8 cellular contexts compared by ENCODE assay signal in genomic region chr11:60634151-60634550, GRCh38.
DNase-seq lines count a peak whose midpoint lies in the region; ATAC-seq and TF ChIP-seq lines count a peak whose summit lies in the region.

No MANE protein-coding gene starts in this region.

- H3K27me3 Mint-ChIP-seq in effector memory CD8-positive, alpha-beta T cell = peaks cover 49 to 54% of the 10 kb centered on the region in 2 donors

- in situ Hi-C loops in GM13976 (cut with MboI; ENCODE audit: low sequenced_read_pairs, unreplicated experiment) = loop anchor here (10.0 kb wide), 2 partner anchors 139 to 369 kb away; partner anchors contain the start of gene MS4A12

- TF ChIP-seq POLR2A in esophagus squamous epithelium (IDR thresholded peaks at IDR 0.05) = no peak

- WGBS in esophagus squamous epithelium, 2 donors = 58% methylated on average over 2 of the region's 2 CpGs; no CpG with 5 or more reads in 1 of the 2 donors

- intact Hi-C loops in esophagus squamous epithelium (cut with DNase I) = loop anchor here (5.0 kb wide), 1 partner anchor 267 kb away; no protein-coding TSS in a partner anchor

- no peak overlapping the region for H3K27ac Mint-ChIP-seq in effector memory CD8-positive, alpha-beta T cell

- peak; percentile 31 for TF ChIP-seq CTCF in GM13976 (IDR thresholded peaks at IDR 0.05; ENCODE audit: borderline replicate concordance, control extremely low read depth, extremely low read depth, insufficient read depth, missing control alignments)
- TF ChIP-seq CTCF in kidney epithelial cell (IDR thresholded peaks at IDR 0.05; ENCODE audit: insufficient read depth, low read length, poor library complexity, severe bottlenecking) = peak; percentile 13
- peak in 1 of 6 experiments; percentile 6 for TF ChIP-seq CTCF in esophagus squamous epithelium (IDR thresholded peaks at IDR 0.05)

- DNase-seq in GM13976 (ENCODE audit: low spot score) (peak; percentile 31), LHCN-M2 (ENCODE audit: low read depth) (peak; percentile 6), kidney epithelial cell (ENCODE audit: low read depth) (no peak), NCI-H2227 (lab: John Stamatoyannopoulos, UW; ENCODE audit: unreplicated experiment) (no peak), esophagus squamous epithelium (lab: John Stamatoyannopoulos, UW) (no peak)
- no peak for DNase-seq in effector memory CD8-positive, alpha-beta T cell
- DNase-seq in activated CD4-positive, CD25-positive, alpha-beta regulatory T cell (lab: John Stamatoyannopoulos, UW) = no peak

- no peaks in the 10 kb centered on the region for H3K4me1 ChIP-seq in esophagus squamous epithelium

- no peaks in the 10 kb centered on the region for H3K9me3 ChIP-seq in esophagus squamous epithelium

- no peak overlapping the region for H3K4me3 ChIP-seq in kidney epithelial cell (ENCODE audit: low read depth, low read length)
- no peak overlapping the region for H3K4me3 ChIP-seq in esophagus squamous epithelium

- no peaks in the 10 kb centered on the region for H3K27me3 ChIP-seq in kidney epithelial cell (ENCODE audit: control insufficient read depth, insufficient read depth, low read length)
- H3K27me3 ChIP-seq in esophagus squamous epithelium = no peaks in the 10 kb centered on the region

- H3K4me1 Mint-ChIP-seq in effector memory CD8-positive, alpha-beta T cell (ENCODE audit: low read depth in 2 of 2) = no peaks in the 10 kb centered on the region

- no peak overlapping the region for H3K4me3 Mint-ChIP-seq in effector memory CD8-positive, alpha-beta T cell

- peak; percentile 43 for ATAC-seq in GM21723 (IDR thresholded peaks at IDR 0.05; ENCODE audit: unreplicated experiment)
- no peak for ATAC-seq in effector memory CD8-positive, alpha-beta T cell (replicated peaks)

- no peaks in the 10 kb centered on the region for H3K36me3 Mint-ChIP-seq in effector memory CD8-positive, alpha-beta T cell (ENCODE audit: insufficient read depth)

- no peak overlapping the region for H3K27ac ChIP-seq in esophagus squamous epithelium

- H3K36me3 ChIP-seq in kidney epithelial cell (ENCODE audit: control insufficient read depth, insufficient read depth, low read length) = no peaks in the 10 kb centered on the region
- H3K36me3 ChIP-seq in esophagus squamous epithelium = no peaks in the 10 kb centered on the region

- H3K9me3 Mint-ChIP-seq in effector memory CD8-positive, alpha-beta T cell = no peaks in the 10 kb centered on the region

Comparison
In these comparisons a context has a peak if more than half of its experiments do, and no peak if none do; other contexts are left out.
1. DNase-seq: peak in GM13976 (single experiment) and LHCN-M2 (single experiment); none in kidney epithelial cell (single experiment), NCI-H2227 (single experiment), effector memory CD8-positive, alpha-beta T cell (0 of 3), activated CD4-positive, CD25-positive, alpha-beta regulatory T cell (0 of 4) and esophagus squamous epithelium (single experiment).